In genomic region chr7:128135275-128136214, GRCh38 we compare ENCODE assay signal across 8 cellular contexts.
DNase-seq lines count a peak whose midpoint lies in the region; ATAC-seq and TF ChIP-seq lines count a peak whose summit lies in the region.

No MANE protein-coding gene starts in this region.

- H3K4me2 ChIP-seq in Karpas-422 (ENCODE audit: low read depth, low read length, poor library complexity, severe bottlenecking) (peak overlapping the region; percentile 99), skeletal muscle satellite cell (ENCODE audit: low read length) (peak overlapping the region; percentile 86)

- H3K9me3 ChIP-seq in Karpas-422 (ENCODE audit: low read length), result no peaks in the 10 kb centered on the region
- H3K9me3 ChIP-seq in skeletal muscle satellite cell (replicated peaks; ENCODE audit: low read length), result no peaks in the 10 kb centered on the region

- DNase-seq in ELF-1 (ENCODE audit: low read depth, low spot score), result peak; percentile 72
- peak; percentile 83 for DNase-seq in Karpas-422
- peak; percentile 15 for DNase-seq in astrocyte of the cerebellum (ENCODE audit: low read depth)
- no peak for DNase-seq in NCI-H226

- H3K27me3 Mint-ChIP-seq in T-helper 1 cell treated with Interleukin-12 subunit alpha and Interleukin-12 subunit beta and Interleukin-4 antibody, amounts not matched to agents 30 μg/mL and 1 μg/mL, for 36 hours (ENCODE audit: low read depth), result peaks cover 59% of the 10 kb centered on the region

- no peak overlapping the region for H3K27ac Mint-ChIP-seq in T-helper 1 cell treated with Interleukin-12 subunit alpha and Interleukin-12 subunit beta and Interleukin-4 antibody, amounts not matched to agents 30 μg/mL and 1 μg/mL, for 36 hours

- H3K4me1 ChIP-seq in Karpas-422 (ENCODE audit: low read length) (peaks cover 14% of the 10 kb centered on the region), skeletal muscle satellite cell (ENCODE audit: control insufficient read depth, insufficient read depth, low read length) (peaks cover 19% of the 10 kb centered on the region)

- peak overlapping the region; percentile 78 for H3K4me3 ChIP-seq in Karpas-422 (ENCODE audit: low read length)
- peak overlapping the region; percentile 52 for H3K4me3 ChIP-seq in astrocyte of the cerebellum (ENCODE audit: low read depth, low read length)
- H3K4me3 ChIP-seq in iPS-11a (ENCODE audit: low read depth, low read length), result peak overlapping the region; percentile 56
- peak overlapping the region; percentile 80 for H3K4me3 ChIP-seq in skeletal muscle satellite cell (ENCODE audit: low read length)

- H3K4me1 Mint-ChIP-seq in T-helper 1 cell treated with Interleukin-12 subunit alpha and Interleukin-12 subunit beta and Interleukin-4 antibody, amounts not matched to agents 30 μg/mL and 1 μg/mL, for 36 hours (ENCODE audit: low read depth), result peaks cover 8% of the 10 kb centered on the region

- H3K36me3 ChIP-seq in Karpas-422 (ENCODE audit: insufficient read depth, low read length) (no peaks in the 10 kb centered on the region), skeletal muscle satellite cell (ENCODE audit: insufficient read depth, low read length) (no peaks in the 10 kb centered on the region)

- in situ Hi-C loops in astrocyte of the cerebellum (cut with HindIII; ENCODE audit: low sequenced_read_pairs), result no loop called here

- no peaks in the 10 kb centered on the region for H3K79me2 ChIP-seq in Karpas-422 (ENCODE audit: low read length)

- H3K9me3 Mint-ChIP-seq in T-helper 1 cell treated with Interleukin-12 subunit alpha and Interleukin-12 subunit beta and Interleukin-4 antibody, amounts not matched to agents 30 μg/mL and 1 μg/mL, for 36 hours, result no peaks in the 10 kb centered on the region

- peak; percentile 92 for ATAC-seq in GM21786 (IDR thresholded peaks at IDR 0.05; ENCODE audit: unreplicated experiment)

- H3K9ac ChIP-seq in Karpas-422 (ENCODE audit: low read length) (peak overlapping the region; percentile 75), skeletal muscle satellite cell (ENCODE audit: low read depth, low read length) (peak overlapping the region; percentile 74)

- peak overlapping the region; percentile 99 for H2AFZ ChIP-seq in Karpas-422 (ENCODE audit: low read length)

- no peaks in the 10 kb centered on the region for H4K20me1 ChIP-seq in Karpas-422 (ENCODE audit: insufficient read depth, low read depth, low read length)

- H3K27ac ChIP-seq in Karpas-422 (ENCODE audit: low read length), result no peak overlapping the region

- H3K9me2 ChIP-seq in Karpas-422 (replicated peaks; ENCODE audit: insufficient read depth, low read length), result no peaks in the 10 kb centered on the region

- H3K36me3 Mint-ChIP-seq in T-helper 1 cell treated with Interleukin-12 subunit alpha and Interleukin-12 subunit beta and Interleukin-4 antibody, amounts not matched to agents 30 μg/mL and 1 μg/mL, for 36 hours (ENCODE audit: low read depth), result peaks cover 2% of the 10 kb centered on the region

- H3K27me3 ChIP-seq in Karpas-422 (ENCODE audit: low read length) (no peaks in the 10 kb centered on the region), skeletal muscle satellite cell (ENCODE audit: control insufficient read depth, insufficient read depth, low read length) (peaks cover 79% of the 10 kb centered on the region)

- H3K4me3 Mint-ChIP-seq in T-helper 1 cell treated with Interleukin-12 subunit alpha and Interleukin-12 subunit beta and Interleukin-4 antibody, amounts not matched to agents 30 μg/mL and 1 μg/mL, for 36 hours, result peak overlapping the region; percentile 55

- peak; percentile 62 for TF ChIP-seq CTCF in astrocyte of the cerebellum (IDR thresholded peaks at IDR 0.05; ENCODE audit: low read depth, low read length, missing control alignments)
